1 cellular context compared by ENCODE assay signal in the genomic region with DNA sequence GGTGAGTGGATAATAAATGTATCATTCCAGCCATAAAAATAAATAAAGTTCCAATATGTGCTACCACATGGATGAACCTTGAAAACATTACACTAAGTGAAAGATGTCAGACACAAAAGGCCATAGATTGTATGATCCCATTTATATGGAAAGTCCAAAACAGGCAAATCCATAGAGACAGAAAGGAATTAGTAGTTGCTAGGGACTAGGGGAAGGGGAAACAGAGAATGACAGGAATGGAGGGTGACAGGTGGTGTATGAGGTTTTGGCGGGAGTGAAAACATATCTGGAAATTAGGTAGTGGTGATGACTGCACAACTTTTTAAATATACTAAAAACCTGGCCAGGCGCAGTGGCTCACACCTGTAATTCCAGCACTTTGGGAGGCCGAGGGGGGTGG.
TF ChIP-seq lines count a peak whose summit lies in the region.

No MANE protein-coding gene starts in this region.

TF ChIP-seq in K562, 482 proteins besides CTCF, POLR2A, EP300 and RAD21:
- TF ChIP-seq HCFC1 (IDR thresholded peaks at IDR 0.05; ENCODE audit: low read depth, low read length) (no peak), SETDB1 (IDR thresholded peaks at IDR 0.05; ENCODE audit: low read length) (no peak), FOXA1 (IDR thresholded peaks at IDR 0.05; ENCODE audit: borderline replicate concordance) (no peak), ZNF224 (CRISPR knock-in tag; IDR thresholded peaks at IDR 0.05) (no peak), HDAC2 (IDR thresholded peaks at IDR 0.05) (no peak), DPF2 (IDR thresholded peaks at IDR 0.05) (no peak), ZNF507 (tag; conservative IDR thresholded peaks at IDR 0.05) (no peak), GTF2E2 (tag; IDR thresholded peaks at IDR 0.05) (no peak), ZBED1 (IDR thresholded peaks at IDR 0.05) (no peak)
- TF ChIP-seq, protein P1, sequence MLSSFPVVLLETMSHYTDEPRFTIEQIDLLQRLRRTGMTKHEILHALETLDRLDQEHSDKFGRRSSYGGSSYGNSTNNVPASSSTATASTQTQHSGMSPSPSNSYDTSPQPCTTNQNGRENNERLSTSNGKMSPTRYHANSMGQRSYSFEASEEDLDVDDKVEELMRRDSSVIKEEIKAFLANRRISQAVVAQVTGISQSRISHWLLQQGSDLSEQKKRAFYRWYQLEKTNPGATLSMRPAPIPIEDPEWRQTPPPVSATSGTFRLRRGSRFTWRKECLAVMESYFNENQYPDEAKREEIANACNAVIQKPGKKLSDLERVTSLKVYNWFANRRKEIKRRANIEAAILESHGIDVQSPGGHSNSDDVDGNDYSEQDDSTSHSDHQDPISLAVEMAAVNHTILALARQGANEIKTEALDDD (IDR thresholded peaks at IDR 0.05) = no peak
- TF ChIP-seq, protein P2, sequence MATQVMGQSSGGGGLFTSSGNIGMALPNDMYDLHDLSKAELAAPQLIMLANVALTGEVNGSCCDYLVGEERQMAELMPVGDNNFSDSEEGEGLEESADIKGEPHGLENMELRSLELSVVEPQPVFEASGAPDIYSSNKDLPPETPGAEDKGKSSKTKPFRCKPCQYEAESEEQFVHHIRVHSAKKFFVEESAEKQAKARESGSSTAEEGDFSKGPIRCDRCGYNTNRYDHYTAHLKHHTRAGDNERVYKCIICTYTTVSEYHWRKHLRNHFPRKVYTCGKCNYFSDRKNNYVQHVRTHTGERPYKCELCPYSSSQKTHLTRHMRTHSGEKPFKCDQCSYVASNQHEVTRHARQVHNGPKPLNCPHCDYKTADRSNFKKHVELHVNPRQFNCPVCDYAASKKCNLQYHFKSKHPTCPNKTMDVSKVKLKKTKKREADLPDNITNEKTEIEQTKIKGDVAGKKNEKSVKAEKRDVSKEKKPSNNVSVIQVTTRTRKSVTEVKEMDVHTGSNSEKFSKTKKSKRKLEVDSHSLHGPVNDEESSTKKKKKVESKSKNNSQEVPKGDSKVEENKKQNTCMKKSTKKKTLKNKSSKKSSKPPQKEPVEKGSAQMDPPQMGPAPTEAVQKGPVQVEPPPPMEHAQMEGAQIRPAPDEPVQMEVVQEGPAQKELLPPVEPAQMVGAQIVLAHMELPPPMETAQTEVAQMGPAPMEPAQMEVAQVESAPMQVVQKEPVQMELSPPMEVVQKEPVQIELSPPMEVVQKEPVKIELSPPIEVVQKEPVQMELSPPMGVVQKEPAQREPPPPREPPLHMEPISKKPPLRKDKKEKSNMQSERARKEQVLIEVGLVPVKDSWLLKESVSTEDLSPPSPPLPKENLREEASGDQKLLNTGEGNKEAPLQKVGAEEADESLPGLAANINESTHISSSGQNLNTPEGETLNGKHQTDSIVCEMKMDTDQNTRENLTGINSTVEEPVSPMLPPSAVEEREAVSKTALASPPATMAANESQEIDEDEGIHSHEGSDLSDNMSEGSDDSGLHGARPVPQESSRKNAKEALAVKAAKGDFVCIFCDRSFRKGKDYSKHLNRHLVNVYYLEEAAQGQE (CRISPR knock-in tag; IDR thresholded peaks at IDR 0.05; ENCODE audit: low read depth) = no peak
- TF ChIP-seq, protein P3, sequence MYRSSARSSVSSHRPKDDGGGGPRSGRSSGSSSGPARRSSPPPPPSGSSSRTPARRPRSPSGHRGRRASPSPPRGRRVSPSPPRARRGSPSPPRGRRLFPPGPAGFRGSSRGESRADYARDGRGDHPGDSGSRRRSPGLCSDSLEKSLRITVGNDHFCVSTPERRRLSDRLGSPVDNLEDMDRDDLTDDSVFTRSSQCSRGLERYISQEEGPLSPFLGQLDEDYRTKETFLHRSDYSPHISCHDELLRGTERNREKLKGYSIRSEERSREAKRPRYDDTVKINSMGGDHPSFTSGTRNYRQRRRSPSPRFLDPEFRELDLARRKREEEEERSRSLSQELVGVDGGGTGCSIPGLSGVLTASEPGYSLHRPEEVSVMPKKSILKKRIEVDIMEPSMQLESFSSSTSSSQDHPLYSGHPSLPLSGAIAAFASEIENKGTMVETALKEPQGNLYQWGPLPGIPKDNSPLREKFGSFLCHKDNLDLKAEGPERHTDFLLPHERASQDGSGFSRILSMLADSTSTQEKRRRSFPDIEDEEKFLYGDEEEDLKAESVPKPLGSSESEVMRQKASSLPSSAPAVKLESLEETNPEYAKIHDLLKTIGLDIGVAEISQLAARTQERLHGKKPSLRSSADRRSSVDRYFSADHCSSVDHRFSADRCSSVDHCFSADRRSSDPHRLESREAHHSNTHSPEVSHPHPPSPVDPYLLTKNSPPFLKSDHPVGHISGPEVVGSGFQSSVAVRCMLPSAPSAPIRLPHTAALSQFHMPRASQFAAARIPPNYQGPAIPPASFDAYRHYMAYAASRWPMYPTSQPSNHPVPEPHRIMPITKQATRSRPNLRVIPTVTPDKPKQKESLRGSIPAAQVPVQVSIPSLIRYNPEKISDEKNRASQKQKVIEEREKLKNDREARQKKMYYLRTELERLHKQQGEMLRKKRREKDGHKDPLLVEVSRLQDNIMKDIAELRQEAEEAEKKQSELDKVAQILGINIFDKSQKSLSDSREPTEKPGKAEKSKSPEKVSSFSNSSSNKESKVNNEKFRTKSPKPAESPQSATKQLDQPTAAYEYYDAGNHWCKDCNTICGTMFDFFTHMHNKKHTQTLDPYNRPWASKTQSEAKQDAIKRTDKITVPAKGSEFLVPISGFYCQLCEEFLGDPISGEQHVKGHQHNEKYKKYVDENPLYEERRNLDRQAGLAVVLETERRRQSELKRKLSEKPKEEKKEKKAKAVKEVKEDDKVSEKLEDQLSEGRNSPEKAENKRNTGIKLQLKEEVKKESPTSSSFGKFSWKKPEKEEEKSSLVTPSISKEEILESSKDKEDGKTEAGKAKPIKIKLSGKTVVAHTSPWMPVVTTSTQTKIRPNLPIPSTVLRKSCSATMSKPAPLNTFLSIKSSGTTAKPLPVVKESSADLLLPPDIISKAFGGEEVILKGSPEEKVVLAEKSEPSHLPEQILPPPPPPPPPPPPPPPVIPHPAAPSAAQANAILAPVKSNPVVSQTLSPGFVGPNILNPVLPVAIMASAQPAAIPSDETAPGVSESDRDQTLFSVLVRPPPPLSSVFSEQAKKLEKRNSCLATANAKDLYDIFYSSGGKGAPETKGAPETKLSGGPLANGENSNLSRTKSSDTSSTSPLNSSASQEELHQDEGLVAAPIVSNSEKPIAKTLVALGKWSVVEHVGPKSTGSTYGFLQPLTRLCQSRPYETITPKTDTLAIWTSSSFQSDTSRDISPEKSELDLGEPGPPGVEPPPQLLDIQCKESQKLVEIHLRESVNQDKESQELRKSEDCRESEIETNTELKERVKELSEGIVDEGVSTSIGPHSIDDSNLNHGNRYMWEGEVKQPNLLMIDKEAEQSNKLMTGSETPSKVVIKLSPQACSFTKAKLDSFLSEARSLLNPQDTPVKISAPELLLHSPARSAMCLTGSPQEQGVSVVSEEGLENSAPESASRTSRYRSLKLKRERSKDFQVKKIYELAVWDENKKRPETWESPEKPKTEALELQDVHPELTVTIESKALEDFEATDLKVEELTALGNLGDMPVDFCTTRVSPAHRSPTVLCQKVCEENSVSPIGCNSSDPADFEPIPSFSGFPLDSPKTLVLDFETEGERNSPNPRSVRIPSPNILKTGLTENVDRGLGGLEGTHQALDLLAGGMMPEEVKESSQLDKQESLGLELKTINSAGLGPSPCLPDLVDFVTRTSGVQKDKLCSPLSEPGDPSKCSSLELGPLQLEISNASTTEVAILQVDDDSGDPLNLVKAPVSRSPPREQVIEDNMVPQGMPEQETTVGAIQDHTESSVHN (IDR thresholded peaks at IDR 0.05; ENCODE audit: borderline replicate concordance in 1 of 2, low read depth in 1 of 2) = no peak
